Comparison of ENCODE assay signal across 32 cellular contexts in the genomic region with DNA sequence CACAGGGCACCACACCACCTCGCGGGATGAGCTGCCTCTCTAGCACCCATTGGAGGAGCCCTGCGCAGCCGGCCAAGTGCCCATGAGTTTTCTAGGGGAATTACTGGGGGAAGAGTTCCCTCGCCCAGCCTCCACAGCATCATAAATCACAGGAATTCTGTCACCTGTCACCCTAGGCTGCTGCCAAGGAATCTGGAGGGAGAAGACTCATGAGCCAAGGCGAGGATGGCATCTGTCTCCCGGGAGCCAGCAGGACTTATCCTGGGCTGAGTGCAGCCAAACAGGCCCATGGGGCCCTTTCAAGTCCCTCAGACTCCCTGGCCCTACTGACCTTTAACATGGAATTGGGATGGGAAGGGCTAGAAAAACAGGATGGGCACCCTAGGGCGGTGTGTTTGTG. TPM values are rescaled to one million over a fixed set of nuclear protein-coding genes. Genes with fewer than 3 reads are reported as not detected.
"Had no signal": no experiment of that assay in that cellular context is flagged by ENCODE, and none has a peak within 500 bp of the region (broad histone marks: within the 10 kb centered on the region; RNA-seq: fewer than 3 reads in every experiment).

No MANE protein-coding gene starts in this region.

- H3K4me1 Mint-ChIP-seq: activated B cell treated with CpG ODN at 0.5 μM for 24 hours had no signal

- H3K9me3 ChIP-seq: ascending aorta, body of pancreas, Peyer's patch had no signal

- H3K27me3 ChIP-seq: ascending aorta, body of pancreas, Peyer's patch had no signal

- H3K4me1 ChIP-seq: ascending aorta, Peyer's patch had no signal

- H3K36me3 ChIP-seq: ascending aorta, Peyer's patch had no signal

- H3K27ac ChIP-seq: ascending aorta, body of pancreas, Peyer's patch, RWPE1 had no signal

- H3K9me3 Mint-ChIP-seq: activated B cell treated with CpG ODN at 0.5 μM for 24 hours; activated CD4-positive, alpha-beta T cell treated with anti-CD3 and anti-CD28 coated beads, Interleukin-2, amount 10 ng/mL, durations not matched to agents 24 days and 14 days; activated naive CD4-positive, alpha-beta T cell treated with anti-CD3 and anti-CD28 coated beads, Interleukin-2, amount 50 U/mL, for 72 hours; activated naive CD8-positive, alpha-beta T cell treated with anti-CD3 and anti-CD28 coated beads, Interleukin-2, amount 50 U/mL, for 24 hours; activated T-cell treated with anti-CD3 and anti-CD28 coated beads, Interleukin-2, amount 50 U/mL, for 24 hours; T-helper 1 cell treated with Interleukin-12 subunit alpha and Interleukin-12 subunit beta and Interleukin-4 antibody, amounts not matched to agents 30 μg/mL and 1 μg/mL, for 36 hours had no signal

- H3K27ac Mint-ChIP-seq: activated B cell treated with CpG ODN at 0.5 μM for 24 hours; activated CD4-positive, alpha-beta T cell treated with anti-CD3 and anti-CD28 coated beads, Interleukin-2, amount 10 ng/mL, durations not matched to agents 24 days and 14 days; activated CD8-positive, alpha-beta memory T cell treated with anti-CD3 and anti-CD28 coated beads, Interleukin-2, amount 10 ng/mL, durations not matched to agents 7 days and 5 days; activated naive CD4-positive, alpha-beta T cell treated with anti-CD3 and anti-CD28 coated beads, Interleukin-2, amount 50 U/mL, for 72 hours; activated naive CD8-positive, alpha-beta T cell treated with anti-CD3 and anti-CD28 coated beads, Interleukin-2, amount 50 U/mL, for 24 hours; activated T-cell treated with anti-CD3 and anti-CD28 coated beads, Interleukin-2, amount 50 U/mL, for 24 hours; T-helper 1 cell treated with Interleukin-12 subunit alpha and Interleukin-12 subunit beta and Interleukin-4 antibody, amounts not matched to agents 30 μg/mL and 1 μg/mL, for 36 hours had no signal

- H3K36me3 Mint-ChIP-seq: activated CD8-positive, alpha-beta memory T cell treated with anti-CD3 and anti-CD28 coated beads, Interleukin-2, amount 10 ng/mL, durations not matched to agents 7 days and 5 days; activated naive CD4-positive, alpha-beta T cell treated with anti-CD3 and anti-CD28 coated beads, Interleukin-2, amount 50 U/mL, for 72 hours had no signal

- H3K4me3 Mint-ChIP-seq: activated B cell treated with CpG ODN at 0.5 μM for 24 hours; activated CD4-positive, alpha-beta T cell treated with anti-CD3 and anti-CD28 coated beads, Interleukin-2, amount 10 ng/mL, durations not matched to agents 24 days and 14 days; activated CD8-positive, alpha-beta memory T cell treated with anti-CD3 and anti-CD28 coated beads, Interleukin-2, amount 10 ng/mL, durations not matched to agents 7 days and 5 days; activated naive CD8-positive, alpha-beta T cell treated with anti-CD3 and anti-CD28 coated beads, Interleukin-2, amount 50 U/mL, for 24 hours; activated T-cell treated with anti-CD3 and anti-CD28 coated beads, Interleukin-2, amount 50 U/mL, for 24 hours; T-helper 1 cell treated with Interleukin-12 subunit alpha and Interleukin-12 subunit beta and Interleukin-4 antibody, amounts not matched to agents 30 μg/mL and 1 μg/mL, for 36 hours had no signal

- H3K27me3 Mint-ChIP-seq: activated T-cell treated with anti-CD3 and anti-CD28 coated beads, Interleukin-2, amount 50 U/mL, for 24 hours had no signal

- ATAC-seq: activated CD8-positive, alpha-beta memory T cell treated with anti-CD3 and anti-CD28 coated beads, Interleukin-2, amount 10 ng/mL, durations not matched to agents 7 days and 5 days; activated naive CD4-positive, alpha-beta T cell treated with anti-CD3 and anti-CD28 coated beads, Interleukin-2, amount 50 U/mL, for 72 hours; activated naive CD8-positive, alpha-beta T cell treated with anti-CD3 and anti-CD28 coated beads, Interleukin-2, amount 50 U/mL, for 24 hours; body of pancreas had no signal

- H3K4me3 ChIP-seq: ascending aorta, body of pancreas, Peyer's patch had no signal

- DNase-seq: activated B cell treated with CpG ODN at 0.5 μM for 24 hours; activated CD4-positive, alpha-beta T cell treated with anti-CD3 and anti-CD28 coated beads for 1 hour; activated CD4-positive, alpha-beta T cell treated with anti-CD3 and anti-CD28 coated beads, Interleukin-2, amount 10 ng/mL, durations not matched to agents 24 days and 14 days; activated CD4-positive, alpha-beta T cell treated with anti-CD3 and anti-CD28 coated beads, Interleukin-2, amount 50 U/mL, for 48 hours; activated CD8-positive, alpha-beta memory T cell treated with anti-CD3 and anti-CD28 coated beads, Interleukin-2, amount 10 ng/mL, durations not matched to agents 7 days and 5 days; activated effector memory CD4-positive, alpha-beta T cell treated with anti-CD3 and anti-CD28 coated beads, Interleukin-2, amount 50 U/mL, for 16 hours; activated naive CD4-positive, alpha-beta T cell treated with Interleukin-2 at 50 U/mL for 16 hours; activated naive CD8-positive, alpha-beta T cell treated with anti-CD3 and anti-CD28 coated beads, Interleukin-2, amount 50 U/mL, for 24 hours; activated T-cell treated with anti-CD3 and anti-CD28 coated beads, Interleukin-2, amount 50 U/mL, for 24 hours; amniotic stem cell; body of pancreas; central memory CD4-positive, alpha-beta T cell; IMR-90; KG1; NCI-H1048; NCI-H146; NCI-H187 treated with DMSO at 0.1 percent for 48 hours; NCI-H2081 treated with DMSO at 0.1 percent for 48 hours; NCI-H226; NCI-H510A; OCI-M1; Peyer's patch; SHP77 treated with DMSO at 0.1 percent for 48 hours; T-helper 9 cell had no signal

RNA-seq across cellular contexts. Expression of gene OTUB2, which starts 7.8 kb away (rescaled TPM):
- total RNA-seq: activated B cell treated with CpG ODN at 0.5 μM for 24 hours had no signal

RNA-seq across cellular contexts. Expression of gene CCDC197, which starts 21.2 kb away (rescaled TPM):
- total RNA-seq: activated B cell treated with CpG ODN at 0.5 μM for 24 hours; activated CD4-positive, alpha-beta T cell treated with anti-CD3 and anti-CD28 coated beads, Interleukin-2, amount 10 ng/mL, durations not matched to agents 24 days and 14 days; ascending aorta; body of pancreas; bronchial epithelial cell; IMR-90; LHCN-M2; M059J; Peyer's patch; SK-MEL-5 had no signal
- polyA plus RNA-seq: IMR-90 had no signal

RNA-seq across cellular contexts. Expression of gene ASB2, which starts 41.9 kb away (rescaled TPM):
- total RNA-seq: M059J had no signal
